6 cellular contexts compared by ENCODE assay signal in the genomic region with DNA sequence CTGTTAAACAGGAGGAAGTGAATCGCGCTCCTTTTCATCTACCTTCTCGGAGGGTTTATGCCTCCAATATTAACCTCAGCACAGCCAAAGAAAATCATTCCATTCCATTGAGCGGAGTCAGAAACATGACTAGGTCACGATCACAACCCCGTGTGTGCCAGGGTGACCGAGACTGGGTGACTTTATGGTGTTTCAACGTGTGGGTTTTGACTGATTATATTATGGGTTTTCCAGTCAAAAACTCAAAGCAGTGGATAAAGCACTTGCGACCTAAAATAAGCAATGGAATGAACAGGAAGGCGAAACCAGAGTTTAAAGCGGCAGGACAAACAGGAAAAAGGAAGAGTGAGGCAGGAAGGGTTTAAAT. TPM values are rescaled to one million over a fixed set of nuclear protein-coding genes. Genes with fewer than 3 reads are reported as not detected.
DNase-seq lines count a peak whose midpoint lies in the region; ATAC-seq and TF ChIP-seq lines count a peak whose summit lies in the region.

No MANE protein-coding gene starts in this region.

- TF ChIP-seq CTCF in GM12865 (IDR thresholded peaks at IDR 0.05; ENCODE audit: insufficient read depth, low read depth, low read length, missing control alignments) (no peak), adrenal gland (IDR thresholded peaks at IDR 0.05) (no peak), nephron (IDR thresholded peaks at IDR 0.05; ENCODE audit: unreplicated experiment in 3 of 3) (no peak)

- H3K27me3 ChIP-seq in adrenal gland, result no peaks in the 10 kb centered on the region

- peak overlapping the region in 3 of 5 donors; percentile 81 to 88 (median 81) for H3K27ac ChIP-seq in adrenal gland

- H3K4me1 ChIP-seq in adrenal gland (replicated peaks in 1 of 2), result peaks cover 0 to 12% of the 10 kb centered on the region in 2 donors

- DNase-seq in GM12865 (ENCODE audit: low read depth) (no peak), adrenal gland (no peak), KG1 (lab: John Stamatoyannopoulos, UW) (no peak)

- intact Hi-C loops in adrenal gland (cut with DNase I), result no loop called here

- H3K36me3 ChIP-seq in adrenal gland (replicated peaks in 1 of 2), result no peaks in the 10 kb centered on the region

- 37 to 43% (median 39%) methylated on average over 11 of the region's 11 CpGs for WGBS in adrenal gland, 4 donors

- no peaks in the 10 kb centered on the region for H3K9me3 ChIP-seq in adrenal gland (replicated peaks in 1 of 3)

- peaks cover 11% of the 10 kb centered on the region for H3K4me1 Mint-ChIP-seq in nephron

- TF ChIP-seq POLR2A in adrenal gland (IDR thresholded peaks at IDR 0.05), result no peak

- H3K27ac Mint-ChIP-seq in nephron, result peak overlapping the region; percentile 74 to 95 (median 91)

- H3K36me3 Mint-ChIP-seq in nephron (ENCODE audit: low read depth), result peaks cover 8% of the 10 kb centered on the region

- no peaks in the 10 kb centered on the region for H3K27me3 Mint-ChIP-seq in nephron (ENCODE audit: low read depth)

- peaks cover 25% of the 10 kb centered on the region for H3K9me3 Mint-ChIP-seq in nephron

- ATAC-seq in GM21367 (IDR thresholded peaks at IDR 0.05; ENCODE audit: unreplicated experiment) (no peak), GM18511 (IDR thresholded peaks at IDR 0.05; ENCODE audit: unreplicated experiment) (no peak)

- H3K4me3 ChIP-seq in GM12865 (ENCODE audit: low read depth, low read length) (peak overlapping the region; percentile 82), adrenal gland (peak overlapping the region in 3 of 4 donors; percentile 5 to 61 (median 14))

- H3K4me3 Mint-ChIP-seq in nephron, result peak overlapping the region; percentile 89 to 93 (median 92)

RNA-seq across cellular contexts. Expression of a gene that starts 1.4 kb away (rescaled TPM):
- total RNA-seq in adrenal gland, result 10 to 100 TPM in 5 of 8 donors, 1 to 10 TPM in 3; 5.2 to 74.6 (median 16.6) TPM
- 1 to 10 TPM; 3.4 to 7.2 (median 5.1) TPM for polyA plus RNA-seq in adrenal gland

RNA-seq across cellular contexts. Expression of a gene that starts 10.6 kb away (rescaled TPM):
- total RNA-seq in adrenal gland, result 1 to 10 TPM in 3 of 8 donors, under 1 TPM in 5; 0.27 to 1.5 (median 0.78) TPM
- 1 to 10 TPM in 1 of 3 donors, under 1 TPM in 2; 0.67 to 2.2 (median 0.90) TPM for polyA plus RNA-seq in adrenal gland

RNA-seq across cellular contexts. Expression of a gene that starts 34.6 kb away (rescaled TPM):
- total RNA-seq in adrenal gland, result 10 to 100 TPM; 19.8 to 37.2 (median 30.9) TPM
- polyA plus RNA-seq in adrenal gland, result 10 to 100 TPM; 15.1 to 25.9 (median 19.4) TPM

RNA-seq across cellular contexts. Expression of a gene that starts 35.5 kb away (rescaled TPM):
- 10 to 100 TPM in 6 of 8 donors, 1 to 10 TPM in 2; 4.4 to 17.2 (median 13.0) TPM for total RNA-seq in adrenal gland
- 10 to 100 TPM in 1 of 3 donors, 1 to 10 TPM in 2; 5.7 to 11.6 (median 9.5) TPM for polyA plus RNA-seq in adrenal gland
